ENCODE assay signal across 11 cellular contexts in genomic region chr7:127678947-127679346, GRCh38. TPM values are rescaled to one million over a fixed set of nuclear protein-coding genes. Genes with fewer than 3 reads are reported as not detected.
DNase-seq lines count a peak whose midpoint lies in the region; ATAC-seq and TF ChIP-seq lines count a peak whose summit lies in the region.
"Had no signal": no experiment of that assay in that cellular context is flagged by ENCODE, and none has a peak within 500 bp of the region (broad histone marks: within the 10 kb centered on the region; RNA-seq: fewer than 3 reads in every experiment).

No MANE protein-coding gene starts in this region.

- no peaks in the 10 kb centered on the region for H3K27me3 ChIP-seq in MM.1S (replicated peaks; ENCODE audit: insufficient read depth, low read length)
- H3K27me3 ChIP-seq: BLaER1 treated with 17β-estradiol and CSF1 and Interleukin-3, amounts not matched to agents 10 nM and 100 nM had no signal

- H3K9me2 ChIP-seq in MM.1S (replicated peaks; ENCODE audit: insufficient read depth, low read length), result no peaks in the 10 kb centered on the region

- intact Hi-C loops in left cardiac atrium (cut with DNase I), result no loop called here

- H3K4me3 ChIP-seq in MM.1S (ENCODE audit: low read length), result no peak overlapping the region

- ATAC-seq in activated T-cell treated with anti-CD3 and anti-CD28 coated beads, Interleukin-2, amount 50 U/mL, for 72 hours (replicated peaks in 1 of 2), result peak; percentile 24 to 72
- ATAC-seq in HG02642 (IDR thresholded peaks at IDR 0.05; ENCODE audit: poor library complexity, unreplicated experiment) (peak; percentile 79), left cardiac atrium (no peak)
- ATAC-seq in stimulated activated naive B cell treated with anti-CD40 and anti-IgM and Interleukin-4, amounts not matched to agents 10 μg/mL and 1 μg/mL and 100 μg/mL, for 72 hours (replicated peaks), result peak; percentile 85 to 99
- ATAC-seq: Panc1 had no signal

- no peak overlapping the region for H3K9ac ChIP-seq in MM.1S (ENCODE audit: low read length)
- H3K9ac ChIP-seq: BLaER1 treated with 17β-estradiol and CSF1 and Interleukin-3, amounts not matched to agents 10 nM and 100 nM had no signal

- H3K4me2 ChIP-seq in MM.1S (ENCODE audit: low read depth, low read length), result no peak overlapping the region
- H3K4me2 ChIP-seq: BLaER1 treated with 17β-estradiol and CSF1 and Interleukin-3, amounts not matched to agents 10 nM and 100 nM had no signal

- H3K4me3 Mint-ChIP-seq in activated T-cell treated with anti-CD3 and anti-CD28 coated beads, Interleukin-2, amount 50 U/mL, for 72 hours, result peak overlapping the region in 1 of 2 donors; percentile 52
- no peak overlapping the region for H3K4me3 Mint-ChIP-seq in stimulated activated naive B cell treated with anti-CD40 and anti-IgM and Interleukin-4, amounts not matched to agents 10 μg/mL and 1 μg/mL and 100 μg/mL, for 72 hours

- H3K27me3 Mint-ChIP-seq in activated T-cell treated with anti-CD3 and anti-CD28 coated beads, Interleukin-2, amount 50 U/mL, for 72 hours (ENCODE audit: low read depth), result no peaks in the 10 kb centered on the region
- H3K27me3 Mint-ChIP-seq in stimulated activated naive B cell treated with anti-CD40 and anti-IgM and Interleukin-4, amounts not matched to agents 10 μg/mL and 1 μg/mL and 100 μg/mL, for 72 hours, result no peaks in the 10 kb centered on the region

- peaks cover 12 to 38% of the 10 kb centered on the region in 2 donors for H3K36me3 Mint-ChIP-seq in activated T-cell treated with anti-CD3 and anti-CD28 coated beads, Interleukin-2, amount 50 U/mL, for 72 hours (ENCODE audit: insufficient read depth in 2 of 2)
- peaks cover 53 to 74% of the 10 kb centered on the region in 2 donors for H3K36me3 Mint-ChIP-seq in stimulated activated naive B cell treated with anti-CD40 and anti-IgM and Interleukin-4, amounts not matched to agents 10 μg/mL and 1 μg/mL and 100 μg/mL, for 72 hours

- no peaks in the 10 kb centered on the region; the same call in 1 of the 2 replicates for H3F3A ChIP-seq in MM.1S (ENCODE audit: insufficient read depth, low read length)

- no peaks in the 10 kb centered on the region for H3K9me3 ChIP-seq in MM.1S (replicated peaks; ENCODE audit: insufficient read depth, low read length)

- 0 out of 2 replicates have a peak, but pooled peaks cover 5% of the 10 kb centered on the region for H3K4me1 ChIP-seq in MM.1S (ENCODE audit: low read length)

- no peak for TF ChIP-seq CTCF in MM.1S (IDR thresholded peaks at IDR 0.05; ENCODE audit: low read length)

- peak overlapping the region; percentile 89 for H3K27ac Mint-ChIP-seq in activated T-cell treated with anti-CD3 and anti-CD28 coated beads, Interleukin-2, amount 50 U/mL, for 72 hours
- H3K27ac Mint-ChIP-seq in stimulated activated naive B cell treated with anti-CD40 and anti-IgM and Interleukin-4, amounts not matched to agents 10 μg/mL and 1 μg/mL and 100 μg/mL, for 72 hours, result peak overlapping the region; percentile 71

- DNase-seq in activated T-cell treated with anti-CD3 and anti-CD28 coated beads, Interleukin-2, amount 50 U/mL, for 72 hours, result peak in 1 of 2 donors; percentile 6
- DNase-seq in activated T-cell treated with anti-CD3 and anti-CD28 coated beads for 4 hours (no peak), RPMI7951 (ENCODE audit: low read depth) (peak; percentile 42), left cardiac atrium (no peak), MM.1S (no peak), kidney tubule cell (ENCODE audit: low spot score) (no peak)
- peak; percentile 28 for DNase-seq in stimulated activated naive B cell treated with anti-CD40 and anti-IgM and Interleukin-4, amounts not matched to agents 10 μg/mL and 1 μg/mL and 100 μg/mL, for 72 hours
- DNase-seq: activated gamma-delta T cell had no signal

- H4K20me1 ChIP-seq in MM.1S (ENCODE audit: insufficient read depth, low read length), result peaks cover 73% of the 10 kb centered on the region

- H3K36me3 ChIP-seq in MM.1S (replicated peaks; ENCODE audit: insufficient read depth, low read length), result peaks cover 18% of the 10 kb centered on the region

- H3K79me2 ChIP-seq in MM.1S (ENCODE audit: low read length), result peaks cover 100% of the 10 kb centered on the region

- H3K9me3 Mint-ChIP-seq in activated T-cell treated with anti-CD3 and anti-CD28 coated beads, Interleukin-2, amount 50 U/mL, for 72 hours, result peaks cover 4 to 7% of the 10 kb centered on the region in 2 donors
- H3K9me3 Mint-ChIP-seq in stimulated activated naive B cell treated with anti-CD40 and anti-IgM and Interleukin-4, amounts not matched to agents 10 μg/mL and 1 μg/mL and 100 μg/mL, for 72 hours, result peaks cover 7 to 9% of the 10 kb centered on the region in 2 donors

- no peak overlapping the region for H3K27ac ChIP-seq in MM.1S (ENCODE audit: low read length)
- H3K27ac ChIP-seq: BLaER1 treated with 17β-estradiol and CSF1 and Interleukin-3, amounts not matched to agents 10 nM and 100 nM had no signal

- H2AFZ ChIP-seq in MM.1S (ENCODE audit: low read length), result no peak overlapping the region

- H3K4me1 Mint-ChIP-seq in activated T-cell treated with anti-CD3 and anti-CD28 coated beads, Interleukin-2, amount 50 U/mL, for 72 hours (ENCODE audit: low read depth), result peaks cover 48% of the 10 kb centered on the region
- H3K4me1 Mint-ChIP-seq in stimulated activated naive B cell treated with anti-CD40 and anti-IgM and Interleukin-4, amounts not matched to agents 10 μg/mL and 1 μg/mL and 100 μg/mL, for 72 hours, result peaks cover 32 to 35% of the 10 kb centered on the region in 2 donors

RNA-seq across cellular contexts. Expression of gene SND1, which starts 27.0 kb away (rescaled TPM):
- 100 to 1,000 TPM; 237 to 285 TPM for total RNA-seq in activated T-cell treated with anti-CD3 and anti-CD28 coated beads, Interleukin-2, amount 50 U/mL, for 72 hours
- 148 and 159 TPM in 2 replicates for total RNA-seq in RPMI7951 (2014; rRNA removed; shearing (Covaris generic))
- 100 to 1,000 TPM in 1 of 2 donors, 10 to 100 TPM in 1; 91.8 to 111 TPM for total RNA-seq in left cardiac atrium

Comparison
In these comparisons a context has a peak if more than half of its experiments do, and no peak if none do; other contexts are left out.
1. ATAC-seq: peak in activated T-cell treated with anti-CD3 and anti-CD28 coated beads, Interleukin-2, amount 50 U/mL, for 72 hours (2 of 2), HG02642 (single experiment) and stimulated activated naive B cell treated with anti-CD40 and anti-IgM and Interleukin-4, amounts not matched to agents 10 μg/mL and 1 μg/mL and 100 μg/mL, for 72 hours (2 of 2); none in left cardiac atrium (0 of 2).
2. DNase-seq: peak in RPMI7951 (single experiment) and stimulated activated naive B cell treated with anti-CD40 and anti-IgM and Interleukin-4, amounts not matched to agents 10 μg/mL and 1 μg/mL and 100 μg/mL, for 72 hours (single experiment); none in activated T-cell treated with anti-CD3 and anti-CD28 coated beads for 4 hours (single experiment), left cardiac atrium (single experiment), MM.1S (single experiment) and kidney tubule cell (single experiment).